ENCODE assay signal across 8 cellular contexts in genomic region chr13:21074601-21075302, GRCh38. TPM values are rescaled to one million over a fixed set of nuclear protein-coding genes. Genes with fewer than 3 reads are reported as not detected.
DNase-seq lines count a peak whose midpoint lies in the region; ATAC-seq and TF ChIP-seq lines count a peak whose summit lies in the region.

No MANE protein-coding gene starts in this region.

- H3K9me3 ChIP-seq in T-helper 17 cell (ENCODE audit: control insufficient read depth, low read length, poor library complexity, severe bottlenecking) = no peaks in the 10 kb centered on the region
- H3K9me3 ChIP-seq in psoas muscle = no peaks in the 10 kb centered on the region

- peaks cover 20% of the 10 kb centered on the region for H3K4me1 Mint-ChIP-seq in T-helper 17 cell

- H3K27me3 ChIP-seq in psoas muscle (ENCODE audit: insufficient read depth in 3 of 3, low read length in 2 of 3) = no peaks in the 10 kb centered on the region

- TF ChIP-seq CTCF in GM10266 (IDR thresholded peaks at IDR 0.05; ENCODE audit: control insufficient read depth, insufficient read depth, low read depth, missing control alignments) = no peak
- no peak for TF ChIP-seq CTCF in psoas muscle (IDR thresholded peaks at IDR 0.05)

- H3K27ac ChIP-seq in psoas muscle = peak overlapping the region; percentile 58

- H3K4me3 ChIP-seq in psoas muscle = peak overlapping the region; percentile 79

- H3K4me1 ChIP-seq in psoas muscle = peaks cover 18% of the 10 kb centered on the region

- ATAC-seq in T-helper 17 cell (peak; percentile 76), esophagus mucosa (peak; percentile 51), psoas muscle (peak; percentile 22 to 40 (median 34)), GM21717 (IDR thresholded peaks at IDR 0.05; ENCODE audit: unreplicated experiment) (no peak)

- intact Hi-C loops in psoas muscle (cut with DNase I) = no loop called here

- peaks cover 4% of the 10 kb centered on the region for H3K36me3 Mint-ChIP-seq in T-helper 17 cell (ENCODE audit: low read depth)

- 45 to 49% (median 49%) methylated on average over 15 of the region's 15 CpGs for WGBS in psoas muscle, 3 donors

- H3K27ac Mint-ChIP-seq in T-helper 17 cell = peak overlapping the region; percentile 88

- DNase-seq in GM10266 (ENCODE audit: extremely low spot score) (peak; percentile 44), T-helper 17 cell (no peak), psoas muscle (no peak), putamen (ENCODE audit: low spot score) (no peak), foreskin melanocyte (no peak), NCI-H1436 treated with DMSO at 0.1 percent for 48 hours (lab: John Stamatoyannopoulos, UW) (no peak)

- H3K4me3 Mint-ChIP-seq in T-helper 17 cell = peak overlapping the region; percentile 87

- H3K36me3 ChIP-seq in psoas muscle (ENCODE audit: insufficient read depth in 1 of 2, low read depth in 1 of 2) = no peaks in the 10 kb centered on the region

- H3K27me3 Mint-ChIP-seq in T-helper 17 cell = peaks cover 5% of the 10 kb centered on the region

RNA-seq across cellular contexts. Expression of gene LATS2, which starts 13.4 kb away (rescaled TPM):
- total RNA-seq in T-helper 17 cell (1 to 10 TPM; 8.0 to 9.0 TPM), esophagus mucosa (7.1 TPM), psoas muscle (10 to 100 TPM; 23.7 to 27.4 (median 26.1) TPM)
- 10 to 100 TPM in 2 of 3 donors, 1 to 10 TPM in 1; 6.0 to 13.9 (median 10.0) TPM for polyA plus RNA-seq in psoas muscle
